14 cellular contexts compared by ENCODE assay signal in genomic region chr9:128913995-128914772, GRCh38. TPM values are rescaled to one million over a fixed set of nuclear protein-coding genes. Genes with fewer than 3 reads are reported as not detected.
DNase-seq lines count a peak whose midpoint lies in the region; ATAC-seq, FAIRE-seq and TF ChIP-seq lines count a peak whose summit lies in the region.
"Had no signal": no experiment of that assay in that cellular context is flagged by ENCODE, and none has a peak within 500 bp of the region (broad histone marks: within the 10 kb centered on the region; RNA-seq: fewer than 3 reads in every experiment).

No MANE protein-coding gene starts in this region.

- H4K20me1 ChIP-seq in H1 (replicated peaks in 1 of 2; ENCODE audit: control insufficient read depth in 1 of 2, insufficient read depth in 2 of 2, low read length in 2 of 2) (peaks cover 20 to 31% of the 10 kb centered on the region in 2 experiments), smooth muscle cell (ENCODE audit: low read depth) (peaks cover 24% of the 10 kb centered on the region)

- H2AFZ ChIP-seq in H1 (ENCODE audit: low read length) (no peak overlapping the region), smooth muscle cell (ENCODE audit: low read depth) (no peak overlapping the region)
- H2AFZ ChIP-seq: parathyroid adenoma had no signal

- H3K27ac Mint-ChIP-seq in HFFc6 (peak overlapping the region; percentile 95; the same call in 1 of the 2 replicates), type B pancreatic cell (no peak overlapping the region), osteocyte (ENCODE audit: unreplicated experiment) (no peak overlapping the region)

- CTCF ChIA-PET in H1 (lab: Charles Lee; ENCODE audit: partially characterized antibody), result interaction anchor here (1.8 to 3.9 kb wide), 2 partner anchors 12 to 14 kb away, joined by 6 to 26 read pairs; no protein-coding TSS in a partner anchor

- no peak overlapping the region for H3K4ac ChIP-seq in H1 (replicated peaks; ENCODE audit: insufficient read length, low read depth, low read length)

- FAIRE-seq in H1 (lab: Jason Lieb, UNC), result no peak
- FAIRE-seq: GM18507 had no signal

- H3K4me2 ChIP-seq in H1 (ENCODE audit: insufficient read depth in 1 of 2, low read depth in 2 of 2, low read length in 2 of 2) (no peak overlapping the region), smooth muscle cell (no peak overlapping the region)

- no peak overlapping the region for H4K5ac ChIP-seq in H1 (ENCODE audit: insufficient read length, low read depth, low read length)

- no peak for TF ChIP-seq CTCF in HFFc6 (IDR thresholded peaks at IDR 0.05)
- TF ChIP-seq CTCF in H1 (IDR thresholded peaks at IDR 0.05; ENCODE audit: control extremely low read depth in 1 of 3, insufficient read depth in 1 of 3, low read depth in 1 of 3, low read length in 3 of 3), result no peak
- TF ChIP-seq CTCF in smooth muscle cell (IDR thresholded peaks at IDR 0.05; ENCODE audit: borderline replicate concordance, insufficient read depth, poor library complexity, severe bottlenecking), result no peak
- no peak for TF ChIP-seq CTCF in type B pancreatic cell (conservative IDR thresholded peaks at IDR 0.05)
- TF ChIP-seq CTCF in osteocyte (IDR thresholded peaks at IDR 0.05), result no peak

- H3K79me2 ChIP-seq in H1 (ENCODE audit: control insufficient read depth in 1 of 2, insufficient read depth in 2 of 2, low read length in 2 of 2), result peaks cover 0 to 53% of the 10 kb centered on the region in 2 experiments; a peak in 2 of 4 replicates
- H3K79me2 ChIP-seq in smooth muscle cell (ENCODE audit: low read depth), result peaks cover 51% of the 10 kb centered on the region

- no peak overlapping the region for H3K23ac ChIP-seq in H1 (ENCODE audit: insufficient read length)

- H2BK20ac ChIP-seq in H1 (ENCODE audit: low read length), result no peak overlapping the region

- ATAC-seq in HG03135 (IDR thresholded peaks at IDR 0.05; ENCODE audit: unreplicated experiment), result no peak

- H3K4me3 ChIP-seq in H1 (ENCODE audit: extremely low read depth in 1 of 4, insufficient read depth in 2 of 4, low read depth in 3 of 4, low read length in 4 of 4) (no peak overlapping the region), smooth muscle cell (no peak overlapping the region)
- H3K4me3 ChIP-seq: Peyer's patch had no signal

- H3K4me1 Mint-ChIP-seq in HFFc6 (ENCODE audit: low read depth) (peaks cover 65% of the 10 kb centered on the region), type B pancreatic cell (ENCODE audit: unreplicated experiment) (peaks cover 24% of the 10 kb centered on the region), osteocyte (ENCODE audit: unreplicated experiment) (peaks cover 49% of the 10 kb centered on the region)

- H4K91ac ChIP-seq in H1 (replicated peaks; ENCODE audit: insufficient read length, low read length), result no peak overlapping the region

- H3K27me3 ChIP-seq in H1 (replicated peaks in 1 of 4; ENCODE audit: control insufficient read depth in 3 of 4, extremely low read depth in 1 of 4, insufficient read depth in 3 of 4, low read length in 3 of 4) (no peaks in the 10 kb centered on the region), smooth muscle cell (ENCODE audit: low read depth) (no peaks in the 10 kb centered on the region)
- H3K27me3 ChIP-seq: Peyer's patch had no signal

- H3K18ac ChIP-seq in H1 (ENCODE audit: extremely low read depth, low read length), result no peak overlapping the region

- H3K36me3 ChIP-seq in H1 (ENCODE audit: control insufficient read depth in 2 of 4, insufficient read depth in 4 of 4, low read length in 3 of 4) (peaks cover 7 to 41% (median 33%) of the 10 kb centered on the region in 4 experiments), smooth muscle cell (ENCODE audit: low read depth) (peaks cover 3% of the 10 kb centered on the region)

- H3K4me3 Mint-ChIP-seq in HFFc6 (no peak overlapping the region), type B pancreatic cell (no peak overlapping the region), osteocyte (ENCODE audit: unreplicated experiment) (no peak overlapping the region)

- H2BK120ac ChIP-seq in H1 (replicated peaks; ENCODE audit: low read depth, low read length), result no peak overlapping the region

- no peak overlapping the region for H3K14ac ChIP-seq in H1 (ENCODE audit: insufficient read length)

- no peak for TF ChIP-seq RAD21 in H1 (IDR thresholded peaks at IDR 0.05 in 1 of 2, conservative IDR thresholded peaks at IDR 0.05 in 1 of 2; ENCODE audit: low read depth in 2 of 2, low read length in 2 of 2)

- H3K9me3 ChIP-seq in H1 (ENCODE audit: insufficient read depth in 2 of 2, low read depth in 1 of 2, low read length in 1 of 2) (no peaks in the 10 kb centered on the region), smooth muscle cell (replicated peaks; ENCODE audit: low read depth) (no peaks in the 10 kb centered on the region)
- H3K9me3 ChIP-seq: Peyer's patch had no signal

- no peak overlapping the region for H3K27ac ChIP-seq in H1 (ENCODE audit: low read depth, low read length)
- H3K27ac ChIP-seq in smooth muscle cell (ENCODE audit: low read depth), result peak overlapping the region; percentile 94
- H3K27ac ChIP-seq: parathyroid adenoma had no signal

- POLR2A ChIA-PET in H1 (lab: Charles Lee; ENCODE audit: partially characterized antibody), result interaction anchor here (0.6 to 1.8 kb wide), 3 partner anchors 8 to 1102 kb away, joined by 3 to 5 read pairs (median 3); partner anchors contain the start of genes KYAT1 and LRRC8A

- no peak overlapping the region for H3K56ac ChIP-seq in H1 (replicated peaks; ENCODE audit: insufficient read length, low read depth, low read length)

- H3F3A ChIP-seq in smooth muscle cell (ENCODE audit: low read depth), result peaks cover 4% of the 10 kb centered on the region

- no peak for TF ChIP-seq POLR2A in H1 (IDR thresholded peaks at IDR 0.05; ENCODE audit: control extremely low read depth in 1 of 2, low read depth in 2 of 2, low read length in 2 of 2)

- H3K9ac ChIP-seq in H1 (replicated peaks in 1 of 4; ENCODE audit: extremely low read depth in 1 of 4, low read depth in 3 of 4, low read length in 3 of 4) (no peak overlapping the region), smooth muscle cell (ENCODE audit: low read depth) (no peak overlapping the region)
- H3K9ac ChIP-seq: parathyroid adenoma had no signal

- H3K9me3 Mint-ChIP-seq in HFFc6 (no peaks in the 10 kb centered on the region), type B pancreatic cell (no peaks in the 10 kb centered on the region), osteocyte (ENCODE audit: unreplicated experiment) (no peaks in the 10 kb centered on the region)

- H3K79me1 ChIP-seq in H1 (ENCODE audit: low read depth, low read length), result peaks cover 15% of the 10 kb centered on the region; the same call in 1 of the 2 replicates

- H3K23me2 ChIP-seq in H1 (ENCODE audit: low read depth, low read length), result no peaks in the 10 kb centered on the region

- H2BK15ac ChIP-seq in H1 (ENCODE audit: low read length), result no peak overlapping the region

- WGBS in H1 (ENCODE audit: extremely low coverage in 1 of 2, insufficient coverage in 1 of 2, insufficient read length in 1 of 2, insufficient replicate concordance in 2 of 2, low coverage in 1 of 2, low lambda C conversion rate in 2 of 2, missing lambda C conversion rate in 1 of 2), 2 experiments, result 85% methylated on average over 23 of the region's 23 CpGs; no CpG with 5 or more reads in 1 of the 2 experiments
- 81% methylated on average over 23 of the region's 23 CpGs for WGBS in smooth muscle cell (ENCODE audit: low lambda C conversion rate)

- H2BK12ac ChIP-seq in H1 (ENCODE audit: low read depth, low read length), result no peak overlapping the region

- TF ChIP-seq EP300 in H1 (IDR thresholded peaks at IDR 0.05; ENCODE audit: borderline replicate concordance in 1 of 2, low read depth in 2 of 2, low read length in 2 of 2), result no peak

- H3K36me3 Mint-ChIP-seq in HFFc6 (ENCODE audit: low read depth), result peaks cover 33% of the 10 kb centered on the region
- H3K36me3 Mint-ChIP-seq in type B pancreatic cell, result peaks cover 4% of the 10 kb centered on the region
- peaks cover 23% of the 10 kb centered on the region for H3K36me3 Mint-ChIP-seq in osteocyte (ENCODE audit: unreplicated experiment)

- H2BK5ac ChIP-seq in H1 (ENCODE audit: low read depth, low read length), result no peak overlapping the region

- H4K8ac ChIP-seq in H1 (ENCODE audit: extremely low read depth, insufficient read depth, low read length), result no peak overlapping the region

- DNase-seq in CD1c-positive myeloid dendritic cell (ENCODE audit: extremely low spot score) (peak; percentile 26), HFFc6 (no peak), H1 (ENCODE audit: low read depth in 1 of 2, low spot score in 2 of 2) (no peak), smooth muscle cell (lab: John Stamatoyannopoulos, UW; ENCODE audit: unreplicated experiment) (no peak), type B pancreatic cell (ENCODE audit: extremely low spot score, unreplicated experiment) (no peak), osteocyte (ENCODE audit: extremely low spot score, unreplicated experiment) (no peak), GM19240 (ENCODE audit: insufficient read length, low spot score) (no peak)
- DNase-seq: GF-D8, NCI-H1105 treated with DMSO at 0.1 percent for 48 hours, NCI-H446 treated with DMSO at 0.1 percent for 48 hours, Peyer's patch had no signal

- peaks cover 4% of the 10 kb centered on the region for H3K27me3 Mint-ChIP-seq in HFFc6 (ENCODE audit: insufficient read depth)
- no peaks in the 10 kb centered on the region for H3K27me3 Mint-ChIP-seq in type B pancreatic cell
- no peaks in the 10 kb centered on the region for H3K27me3 Mint-ChIP-seq in osteocyte (ENCODE audit: unreplicated experiment)

- H3K4me1 ChIP-seq in H1 (replicated peaks in 1 of 4; ENCODE audit: control insufficient read depth in 3 of 4, insufficient read depth in 4 of 4, low read length in 3 of 4) (peaks cover 0 to 24% (median 18%) of the 10 kb centered on the region in 4 experiments; a peak in 6 of 7 replicates), smooth muscle cell (ENCODE audit: low read depth) (peaks cover 20% of the 10 kb centered on the region)
- H3K4me1 ChIP-seq: parathyroid adenoma had no signal

- H2AK5ac ChIP-seq in H1 (ENCODE audit: low read depth, low read length), result 0 out of 2 replicates have a peak overlapping the region, but pooled peaks have one; percentile 13

RNA-seq across cellular contexts. Expression of gene PHYHD1, which starts 6.6 kb away (rescaled TPM):
- 10 to 100 TPM in 3 of 6 experiments, 1 to 10 TPM in 3; 6.8 to 13.9 (median 10.0) TPM for total RNA-seq in HFFc6 (2021; fragmentation: NEBNext Ultra II Directional; extraction: Animal tissue kit (Norgen Biotek cat#: 25700))
- 14.1 and 18.1 TPM in 2 replicates for total RNA-seq in H1 (2021; fragmentation: NEBNext Ultra II Directional; extraction: Animal tissue kit (Norgen Biotek cat#: 25700))
- 25.6 and 33.2 TPM in 2 replicates for polyA plus RNA-seq in H1 (2011; rRNA removed)
- 27.0 TPM for polyA plus RNA-seq in H1 (2011; cell fraction: cytosol; rRNA removed)
- polyA plus RNA-seq in H1 (2011; cell fraction: nucleus; rRNA removed), result 47.0 TPM
- polyA plus RNA-seq in H1 (2012, experiment 1 of 2), result 15.4 to 23.4 TPM (median 22.4 TPM) in 4 replicates
- 20.9 TPM for polyA plus RNA-seq in H1 (2012, experiment 2 of 2)
- 15.8 TPM for polyA plus RNA-seq in H1 (2013, experiment 1 of 2)
- 15.1 TPM for polyA plus RNA-seq in H1 (2013, experiment 2 of 2)
- 12.7 and 23.7 TPM in 2 replicates for polyA minus RNA-seq in H1 (2011; rRNA and poly(A)+ RNA removed)
- polyA minus RNA-seq in H1 (2011; cell fraction: cytosol; rRNA and poly(A)+ RNA removed), result 16.1 TPM
- polyA minus RNA-seq in H1 (2011; cell fraction: nucleus; rRNA and poly(A)+ RNA removed), result 15.4 TPM
- 7.3 and 17.3 TPM in 2 replicates for total RNA-seq in smooth muscle cell
- polyA plus RNA-seq in smooth muscle cell, result 30.5 and 37.6 TPM in 2 replicates
- total RNA-seq in type B pancreatic cell (ENCODE audit: low replicate concordance), result 10.0 and 14.3 TPM in 2 replicates
- total RNA-seq in osteocyte, result 4.6 and 6.0 TPM in 2 replicates

RNA-seq across cellular contexts. Expression of gene LRRC8A, which starts 32.3 kb away (rescaled TPM):
- total RNA-seq in HFFc6 (2021; fragmentation: NEBNext Ultra II Directional; extraction: Animal tissue kit (Norgen Biotek cat#: 25700)), result 10 to 100 TPM; 37.8 to 51.9 (median 39.6) TPM
- 103 and 106 TPM in 2 replicates for total RNA-seq in H1 (2021; fragmentation: NEBNext Ultra II Directional; extraction: Animal tissue kit (Norgen Biotek cat#: 25700))
- polyA plus RNA-seq in H1 (2011; rRNA removed) (111 and 114 TPM in 2 replicates), smooth muscle cell (48.6 and 58.3 TPM in 2 replicates)
- 84.5 TPM for polyA plus RNA-seq in H1 (2011; cell fraction: cytosol; rRNA removed)
- 94.4 TPM for polyA plus RNA-seq in H1 (2011; cell fraction: nucleus; rRNA removed)
- 49.6 to 86.2 TPM (median 81.7 TPM) in 4 replicates for polyA plus RNA-seq in H1 (2012, experiment 1 of 2)
- polyA plus RNA-seq in H1 (2012, experiment 2 of 2), result 72.4 TPM
- 116 TPM for polyA plus RNA-seq in H1 (2013, experiment 1 of 2)
- 125 TPM for polyA plus RNA-seq in H1 (2013, experiment 2 of 2)
- 141 and 144 TPM in 2 replicates for polyA minus RNA-seq in H1 (2011; rRNA and poly(A)+ RNA removed)
- polyA minus RNA-seq in H1 (2011; cell fraction: cytosol; rRNA and poly(A)+ RNA removed), result 62.6 TPM
- 53.8 TPM for polyA minus RNA-seq in H1 (2011; cell fraction: nucleus; rRNA and poly(A)+ RNA removed)
- total RNA-seq in smooth muscle cell (44.9 and 50.1 TPM in 2 replicates), type B pancreatic cell (ENCODE audit: low replicate concordance) (33.2 and 38.2 TPM in 2 replicates), osteocyte (39.5 and 42.8 TPM in 2 replicates)

RNA-seq across cellular contexts. Expression of gene KYAT1, which starts 32.4 kb away (rescaled TPM):
- total RNA-seq in HFFc6 (2021; fragmentation: NEBNext Ultra II Directional; extraction: Animal tissue kit (Norgen Biotek cat#: 25700)), result 1 to 10 TPM; 6.7 to 9.0 (median 8.3) TPM
- total RNA-seq in H1 (2021; fragmentation: NEBNext Ultra II Directional; extraction: Animal tissue kit (Norgen Biotek cat#: 25700)), result 28.5 and 30.4 TPM in 2 replicates
- polyA plus RNA-seq in H1 (2011; rRNA removed) (42.2 and 56.6 TPM in 2 replicates), smooth muscle cell (7.7 and 9.3 TPM in 2 replicates)
- polyA plus RNA-seq in H1 (2011; cell fraction: cytosol; rRNA removed), result 49.2 TPM
- polyA plus RNA-seq in H1 (2011; cell fraction: nucleus; rRNA removed), result 133 TPM
- 24.5 to 34.8 TPM (median 33.7 TPM) in 4 replicates for polyA plus RNA-seq in H1 (2012, experiment 1 of 2)
- polyA plus RNA-seq in H1 (2012, experiment 2 of 2), result 46.6 TPM
- polyA plus RNA-seq in H1 (2013, experiment 1 of 2), result 20.9 TPM
- 20.5 TPM for polyA plus RNA-seq in H1 (2013, experiment 2 of 2)
- 21.4 and 28.1 TPM in 2 replicates for polyA minus RNA-seq in H1 (2011; rRNA and poly(A)+ RNA removed)
- 15.2 TPM for polyA minus RNA-seq in H1 (2011; cell fraction: cytosol; rRNA and poly(A)+ RNA removed)
- 14.7 TPM for polyA minus RNA-seq in H1 (2011; cell fraction: nucleus; rRNA and poly(A)+ RNA removed)
- total RNA-seq in smooth muscle cell (3.1 and 10.2 TPM in 2 replicates), type B pancreatic cell (ENCODE audit: low replicate concordance) (4.0 and 11.5 TPM in 2 replicates), osteocyte (5.3 and 6.5 TPM in 2 replicates)

RNA-seq across cellular contexts. Expression of gene DOLK, which starts 33.2 kb away (rescaled TPM):
- 10 to 100 TPM; 27.8 to 34.4 (median 31.6) TPM for total RNA-seq in HFFc6 (2021; fragmentation: NEBNext Ultra II Directional; extraction: Animal tissue kit (Norgen Biotek cat#: 25700))
- total RNA-seq in H1 (2021; fragmentation: NEBNext Ultra II Directional; extraction: Animal tissue kit (Norgen Biotek cat#: 25700)), result 17.2 and 18.8 TPM in 2 replicates
- polyA plus RNA-seq in H1 (2011; rRNA removed), result 39.1 and 44.3 TPM in 2 replicates
- 26.5 TPM for polyA plus RNA-seq in H1 (2011; cell fraction: cytosol; rRNA removed)
- polyA plus RNA-seq in H1 (2011; cell fraction: nucleus; rRNA removed), result 32.5 TPM
- 17.6 to 21.5 TPM (median 20.6 TPM) in 4 replicates for polyA plus RNA-seq in H1 (2012, experiment 1 of 2)
- 21.4 TPM for polyA plus RNA-seq in H1 (2012, experiment 2 of 2)
- polyA plus RNA-seq in H1 (2013, experiment 1 of 2), result 33.1 TPM
- polyA plus RNA-seq in H1 (2013, experiment 2 of 2), result 34.1 TPM
- polyA minus RNA-seq in H1 (2011; rRNA and poly(A)+ RNA removed), result 45.1 and 47.0 TPM in 2 replicates
- 15.6 TPM for polyA minus RNA-seq in H1 (2011; cell fraction: cytosol; rRNA and poly(A)+ RNA removed)
- polyA minus RNA-seq in H1 (2011; cell fraction: nucleus; rRNA and poly(A)+ RNA removed), result 28.9 TPM
- 14.1 and 18.7 TPM in 2 replicates for total RNA-seq in smooth muscle cell
- 26.2 and 31.3 TPM in 2 replicates for polyA plus RNA-seq in smooth muscle cell
- 18.8 and 21.6 TPM in 2 replicates for total RNA-seq in type B pancreatic cell (ENCODE audit: low replicate concordance)
- total RNA-seq in osteocyte, result 27.4 and 30.5 TPM in 2 replicates

RNA-seq across cellular contexts. Expression of gene NUP188, which starts 33.3 kb away (rescaled TPM):
- 10 to 100 TPM; 42.1 to 58.2 (median 54.2) TPM for total RNA-seq in HFFc6 (2021; fragmentation: NEBNext Ultra II Directional; extraction: Animal tissue kit (Norgen Biotek cat#: 25700))
- 95.0 and 111 TPM in 2 replicates for total RNA-seq in H1 (2021; fragmentation: NEBNext Ultra II Directional; extraction: Animal tissue kit (Norgen Biotek cat#: 25700))
- polyA plus RNA-seq in H1 (2011; rRNA removed) (90.1 and 107 TPM in 2 replicates), smooth muscle cell (27.5 and 31.9 TPM in 2 replicates)
- polyA plus RNA-seq in H1 (2011; cell fraction: cytosol; rRNA removed), result 88.7 TPM
- 175 TPM for polyA plus RNA-seq in H1 (2011; cell fraction: nucleus; rRNA removed)
- polyA plus RNA-seq in H1 (2012, experiment 1 of 2), result 60.3 to 76.3 TPM (median 70.1 TPM) in 4 replicates
- 29.6 TPM for polyA plus RNA-seq in H1 (2012, experiment 2 of 2)
- 36.8 TPM for polyA plus RNA-seq in H1 (2013, experiment 1 of 2)
- polyA plus RNA-seq in H1 (2013, experiment 2 of 2), result 33.8 TPM
- 267 and 345 TPM in 2 replicates for polyA minus RNA-seq in H1 (2011; rRNA and poly(A)+ RNA removed)
- polyA minus RNA-seq in H1 (2011; cell fraction: cytosol; rRNA and poly(A)+ RNA removed), result 92.6 TPM
- polyA minus RNA-seq in H1 (2011; cell fraction: nucleus; rRNA and poly(A)+ RNA removed), result 136 TPM
- total RNA-seq in smooth muscle cell (40.9 and 45.8 TPM in 2 replicates), type B pancreatic cell (ENCODE audit: low replicate concordance) (36.4 and 63.7 TPM in 2 replicates), osteocyte (44.5 and 49.0 TPM in 2 replicates)
